In genomic region chr7:41882745-41883527, GRCh38 we compare ENCODE assay signal across 11 cellular contexts.
DNase-seq lines count a peak whose midpoint lies in the region; ATAC-seq and FAIRE-seq lines count a peak whose summit lies in the region.
"Had no signal": no experiment of that assay in that cellular context is flagged by ENCODE, and none has a peak within 500 bp of the region (broad histone marks: within the 10 kb centered on the region; RNA-seq: fewer than 3 reads in every experiment).

No MANE protein-coding gene starts in this region.

- no peaks in the 10 kb centered on the region for H3K36me3 ChIP-seq in CD8-positive, alpha-beta memory T cell (ENCODE audit: insufficient read depth, low read length)
- H3K36me3 ChIP-seq: gastrocnemius medialis had no signal

- no peak overlapping the region for H3K27ac ChIP-seq in CD8-positive, alpha-beta memory T cell (ENCODE audit: low read depth, low read length)
- H3K27ac ChIP-seq: gastrocnemius medialis had no signal

- H3K4me1 ChIP-seq in CD8-positive, alpha-beta memory T cell (ENCODE audit: insufficient read depth, low read length) = peaks cover 15% of the 10 kb centered on the region
- H3K4me1 ChIP-seq: gastrocnemius medialis had no signal

- H3K4me1 Mint-ChIP-seq in CD8-positive, alpha-beta memory T cell = peaks cover 25 to 29% (median 28%) of the 10 kb centered on the region in 3 donors
- H3K4me1 Mint-ChIP-seq in activated naive CD8-positive, alpha-beta T cell treated with anti-CD3 and anti-CD28 coated beads, Interleukin-2, amount 50 U/mL, for 24 hours = peaks cover 79% of the 10 kb centered on the region

- H3K9me3 ChIP-seq in CD8-positive, alpha-beta memory T cell (ENCODE audit: low read length) = no peaks in the 10 kb centered on the region
- H3K9me3 ChIP-seq: gastrocnemius medialis had no signal

- FAIRE-seq in RCC 7860 (lab: Jason Lieb, UNC) = no peak
- FAIRE-seq: D721Med had no signal

- POLR2A ChIA-PET in CD8-positive, alpha-beta memory T cell (lab: Charles Lee) = no interaction called here

- DNase-seq in CD8-positive, alpha-beta memory T cell = no peak
- DNase-seq in activated naive CD8-positive, alpha-beta T cell treated with anti-CD3 and anti-CD28 coated beads, Interleukin-2, amount 50 U/mL, for 24 hours = no peak
- no peak for DNase-seq in DMS 273 treated with DMSO at 0.1 percent for 48 hours (lab: John Stamatoyannopoulos, UW)
- no peak for DNase-seq in RCC 7860 (ENCODE audit: low spot score)
- no peak for DNase-seq in islet precursor cell
- DNase-seq in NCI-H1694 treated with DMSO at 0.1 percent for 48 hours (lab: John Stamatoyannopoulos, UW) = no peak
- DNase-seq: gastrocnemius medialis, NCI-H1694 had no signal

- peak overlapping the region in 6 of 8 donors; percentile 78 to 98 (median 95) for H3K27ac Mint-ChIP-seq in CD8-positive, alpha-beta memory T cell
- peak overlapping the region; percentile 97 for H3K27ac Mint-ChIP-seq in activated naive CD8-positive, alpha-beta T cell treated with anti-CD3 and anti-CD28 coated beads, Interleukin-2, amount 50 U/mL, for 24 hours

- ATAC-seq in GM19438 (IDR thresholded peaks at IDR 0.05; ENCODE audit: low read depth, unreplicated experiment) = peak; percentile 34
- peak; percentile 24 for ATAC-seq in HG03095 (IDR thresholded peaks at IDR 0.05; ENCODE audit: unreplicated experiment)
- no peak for ATAC-seq in activated naive CD8-positive, alpha-beta T cell treated with anti-CD3 and anti-CD28 coated beads, Interleukin-2, amount 50 U/mL, for 24 hours
- ATAC-seq: gastrocnemius medialis had no signal

- H3K4me3 Mint-ChIP-seq in CD8-positive, alpha-beta memory T cell = peak overlapping the region in 4 of 7 donors; percentile 65 to 84 (median 84)
- H3K4me3 Mint-ChIP-seq in activated naive CD8-positive, alpha-beta T cell treated with anti-CD3 and anti-CD28 coated beads, Interleukin-2, amount 50 U/mL, for 24 hours = peak overlapping the region; percentile 64

- H3K27me3 Mint-ChIP-seq in CD8-positive, alpha-beta memory T cell = no peaks in the 10 kb centered on the region
- H3K27me3 Mint-ChIP-seq in activated naive CD8-positive, alpha-beta T cell treated with anti-CD3 and anti-CD28 coated beads, Interleukin-2, amount 50 U/mL, for 24 hours = peaks cover 3% of the 10 kb centered on the region

- H3K9me3 Mint-ChIP-seq in CD8-positive, alpha-beta memory T cell = peaks cover 0 to 3% (median 0%) of the 10 kb centered on the region in 5 donors
- peaks cover 19% of the 10 kb centered on the region for H3K9me3 Mint-ChIP-seq in activated naive CD8-positive, alpha-beta T cell treated with anti-CD3 and anti-CD28 coated beads, Interleukin-2, amount 50 U/mL, for 24 hours

- CTCF ChIA-PET in CD8-positive, alpha-beta memory T cell (lab: Charles Lee) = no interaction called here

- peaks cover 0 to 3% (median 2%) of the 10 kb centered on the region in 3 donors for H3K36me3 Mint-ChIP-seq in CD8-positive, alpha-beta memory T cell
- H3K36me3 Mint-ChIP-seq in activated naive CD8-positive, alpha-beta T cell treated with anti-CD3 and anti-CD28 coated beads, Interleukin-2, amount 50 U/mL, for 24 hours (ENCODE audit: low read depth) = peaks cover 33% of the 10 kb centered on the region

- no peak overlapping the region for H3K4me3 ChIP-seq in CD8-positive, alpha-beta memory T cell (ENCODE audit: low read length)
- H3K4me3 ChIP-seq: gastrocnemius medialis had no signal

- no peaks in the 10 kb centered on the region for H3K27me3 ChIP-seq in CD8-positive, alpha-beta memory T cell (ENCODE audit: insufficient read depth, low read length, poor library complexity, severe bottlenecking)
- H3K27me3 ChIP-seq: gastrocnemius medialis had no signal
